ENCODE assay signal across 25 cellular contexts in genomic region chr11:95277868-95278267, GRCh38.
"Had no signal": no experiment of that assay in that cellular context is flagged by ENCODE, and none has a peak within 500 bp of the region (broad histone marks: within the 10 kb centered on the region; RNA-seq: fewer than 3 reads in every experiment).

No MANE protein-coding gene starts in this region.

- H3K4me1 ChIP-seq: prostate gland, testis, upper lobe of right lung, uterus had no signal

- H3K27me3 ChIP-seq: esophagus squamous epithelium, right atrium auricular region, testis, tibial artery, upper lobe of right lung, uterus had no signal

- H3K9me3 ChIP-seq: esophagus squamous epithelium, lower lobe of right lung, prostate gland, right atrium auricular region, testis, tibial artery, upper lobe of right lung, uterus had no signal

- DNase-seq: cerebellar nuclear complex; cortex of kidney; effector memory CD8-positive, alpha-beta T cell; erythroblast; esophagus squamous epithelium; head of caudate nucleus; kidney glomerular epithelial cell; left colon; left ventricle myocardium superior; lower lobe of right lung; midbrain; naive thymus-derived CD4-positive, alpha-beta T cell; nucleus accumbens; stimulated activated CD4-positive, alpha-beta T cell treated with anti-CD3 and anti-CD28 coated beads, Interleukin-2, amount 100 ng/mL, for 24 hours; stimulated activated CD4-positive, alpha-beta T cell treated with anti-CD3 and anti-CD28 coated beads, Interleukin-4, amount 100 ng/mL, for 24 hours; stimulated activated naive CD8-positive, alpha-beta T cell treated with anti-CD3 and anti-CD28 coated beads, Interleukin-15, Interleukin-2, amounts not matched to agents 100 U/mL and 50 U/mL, for 24 hours; substantia nigra; testis; tibial artery; upper lobe of right lung; uterus had no signal

- H3K27ac ChIP-seq: esophagus squamous epithelium, lower lobe of right lung, prostate gland, right atrium auricular region, testis, tibial artery, upper lobe of right lung, uterus had no signal

- H3K36me3 ChIP-seq: esophagus squamous epithelium, lower lobe of right lung, prostate gland, right atrium auricular region, tibial artery, upper lobe of right lung, uterus had no signal

- ATAC-seq: effector memory CD8-positive, alpha-beta T cell; left colon; left ventricle myocardium superior; lower lobe of right lung; naive thymus-derived CD4-positive, alpha-beta T cell; sciatic nerve; stimulated activated effector memory CD8-positive, alpha-beta T cell treated with anti-CD3 and anti-CD28 coated beads, Interleukin-12 subunit alpha, Interleukin-12 subunit beta, amount 100 ng/mL, for 72 hours; stimulated activated naive CD8-positive, alpha-beta T cell treated with anti-CD3 and anti-CD28 coated beads, Interleukin-15, Interleukin-2, amounts not matched to agents 100 U/mL and 50 U/mL, for 24 hours; upper lobe of right lung had no signal

- H3K4me3 ChIP-seq: esophagus squamous epithelium, lower lobe of right lung, prostate gland, right atrium auricular region, testis, tibial artery, upper lobe of right lung, uterus had no signal
